Comparison of ENCODE assay signal across 29 cellular contexts in the genomic region with DNA sequence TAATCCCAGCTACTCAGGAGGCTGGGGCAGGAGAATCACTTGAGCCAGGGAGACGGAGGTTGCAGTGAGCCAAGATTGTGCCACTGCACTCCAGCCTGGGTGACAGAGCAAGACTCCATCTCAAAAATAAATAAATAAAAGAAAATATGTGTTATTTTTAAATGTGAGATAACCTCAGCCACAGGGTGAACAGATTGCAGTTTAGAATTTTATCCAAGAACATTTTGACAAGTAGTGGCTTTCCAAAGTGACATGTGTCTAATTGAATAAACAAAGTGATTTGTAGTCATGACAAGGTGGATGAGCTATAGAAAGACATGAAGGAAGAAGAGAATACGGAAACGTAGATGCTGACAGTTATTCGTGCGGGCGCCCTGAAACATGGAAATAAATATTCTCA.
"Had no signal": no experiment of that assay in that cellular context is flagged by ENCODE, and none has a peak within 500 bp of the region (broad histone marks: within the 10 kb centered on the region; RNA-seq: fewer than 3 reads in every experiment).

No MANE protein-coding gene starts in this region.

- H3K36me3 Mint-ChIP-seq: activated CD4-positive, alpha-beta memory T cell treated with anti-CD3 and anti-CD28 coated beads for 36 hours; activated CD8-positive, alpha-beta memory T cell treated with anti-CD3 and anti-CD28 coated beads, Interleukin-2, amount 10 ng/mL, durations not matched to agents 7 days and 5 days; activated naive CD4-positive, alpha-beta T cell treated with anti-CD3 and anti-CD28 coated beads, Interleukin-2, amount 50 U/mL, for 24 hours had no signal

- H3K36me3 ChIP-seq: brain microvascular endothelial cell, esophagus muscularis mucosa, gastrocnemius medialis had no signal

- H3K27ac ChIP-seq: brain microvascular endothelial cell, esophagus muscularis mucosa, foreskin keratinocyte, gastrocnemius medialis had no signal

- DNase-seq: activated CD4-positive, alpha-beta memory T cell treated with anti-CD3 and anti-CD28 coated beads for 36 hours; activated CD4-positive, alpha-beta T cell treated with anti-CD3 and anti-CD28 coated beads for 36 hours; activated CD4-positive, alpha-beta T cell treated with anti-CD3 and anti-CD28 coated beads, Interleukin-2, amount 10 ng/mL, durations not matched to agents 24 days and 14 days; activated CD4-positive, CD25-positive, alpha-beta regulatory T cell; activated CD4-positive, CD25-positive, alpha-beta regulatory T cell treated with anti-CD3 and anti-CD28 coated beads, Interleukin-2, amount 50 U/mL, for 72 hours; activated CD8-positive, alpha-beta memory T cell treated with anti-CD3 and anti-CD28 coated beads, Interleukin-2, amount 10 ng/mL, durations not matched to agents 7 days and 5 days; activated CD8-positive, alpha-beta memory T cell treated with anti-CD3 and anti-CD28 coated beads, Interleukin-2, amount 50 U/mL, for 4 hours; activated CD8-positive, alpha-beta T cell treated with anti-CD3 and anti-CD28 coated beads, Interleukin-2, amount 10 ng/mL, durations not matched to agents 7 days and 5 days; activated effector memory CD4-positive, alpha-beta T cell treated with anti-CD3 and anti-CD28 coated beads, Interleukin-2, amount 50 U/mL, for 16 hours; activated naive CD4-positive, alpha-beta T cell treated with anti-CD3 and anti-CD28 coated beads for 36 hours; activated T-cell treated with anti-CD3 and anti-CD28 coated beads, Interleukin-2, amount 50 U/mL, for 1 hour; activated T-cell treated with anti-CD3 and anti-CD28 coated beads, Interleukin-2, amount 50 U/mL, for 48 hours; amniotic stem cell; anterior cingulate cortex; brain microvascular endothelial cell; caudate nucleus; cortex of kidney; dermis blood vessel endothelial cell; effector CD4-positive, alpha-beta T cell; effector memory CD8-positive, alpha-beta T cell; erythroblast; foreskin keratinocyte; gastrocnemius medialis; glutamatergic neuron; T-helper 2 cell had no signal

- H3K27ac Mint-ChIP-seq: activated CD4-positive, alpha-beta memory T cell treated with anti-CD3 and anti-CD28 coated beads for 36 hours; activated CD4-positive, alpha-beta T cell treated with anti-CD3 and anti-CD28 coated beads for 36 hours; activated CD4-positive, alpha-beta T cell treated with anti-CD3 and anti-CD28 coated beads, Interleukin-2, amount 10 ng/mL, durations not matched to agents 24 days and 14 days; activated CD8-positive, alpha-beta memory T cell treated with anti-CD3 and anti-CD28 coated beads, Interleukin-2, amount 10 ng/mL, durations not matched to agents 7 days and 5 days; activated CD8-positive, alpha-beta T cell treated with anti-CD3 and anti-CD28 coated beads, Interleukin-2, amount 10 ng/mL, durations not matched to agents 7 days and 5 days; activated naive CD4-positive, alpha-beta T cell treated with anti-CD3 and anti-CD28 coated beads for 36 hours; activated naive CD4-positive, alpha-beta T cell treated with anti-CD3 and anti-CD28 coated beads, Interleukin-2, amount 50 U/mL, for 24 hours; activated T-helper 1 cell treated with anti-CD3 and anti-CD28 coated beads, Interleukin-12 subunit alpha, Interleukin-12 subunit beta, Interleukin-2, Interleukin-4 antibody, amounts not matched to agents 30 ng/mL and 10 ng/mL and 1 ng/mL, durations not matched to agents 14 hours and 24 hours and 36 hours; activated T-helper 2 cell treated with anti-CD3 and anti-CD28 coated beads, Interferon-gamma antibody, Interleukin-2, Interleukin-4, amounts not matched to agents 10 μg/mL and 5 μg/mL and 100 μg/mL, durations not matched to agents 14 hours and 24 hours and 36 hours; effector memory CD8-positive, alpha-beta T cell had no signal

- H3K9me3 ChIP-seq: gastrocnemius medialis had no signal

- H3K4me3 ChIP-seq: esophagus muscularis mucosa, gastrocnemius medialis had no signal

- H3K27me3 ChIP-seq: brain microvascular endothelial cell, esophagus muscularis mucosa, foreskin keratinocyte, gastrocnemius medialis had no signal

- H3K4me1 ChIP-seq: gastrocnemius medialis had no signal

- H3K9me3 Mint-ChIP-seq: activated CD4-positive, alpha-beta memory T cell treated with anti-CD3 and anti-CD28 coated beads for 36 hours; activated CD4-positive, alpha-beta T cell treated with anti-CD3 and anti-CD28 coated beads, Interleukin-2, amount 10 ng/mL, durations not matched to agents 24 days and 14 days; activated naive CD4-positive, alpha-beta T cell treated with anti-CD3 and anti-CD28 coated beads, Interleukin-2, amount 50 U/mL, for 24 hours; activated T-helper 1 cell treated with anti-CD3 and anti-CD28 coated beads, Interleukin-12 subunit alpha, Interleukin-12 subunit beta, Interleukin-2, Interleukin-4 antibody, amounts not matched to agents 30 ng/mL and 10 ng/mL and 1 ng/mL, durations not matched to agents 14 hours and 24 hours and 36 hours; activated T-helper 2 cell treated with anti-CD3 and anti-CD28 coated beads, Interferon-gamma antibody, Interleukin-2, Interleukin-4, amounts not matched to agents 10 μg/mL and 5 μg/mL and 100 μg/mL, durations not matched to agents 14 hours and 24 hours and 36 hours; effector memory CD8-positive, alpha-beta T cell had no signal

- ATAC-seq: activated CD4-positive, alpha-beta T cell treated with anti-CD3 and anti-CD28 coated beads for 36 hours; activated CD8-positive, alpha-beta memory T cell treated with anti-CD3 and anti-CD28 coated beads, Interleukin-2, amount 10 ng/mL, durations not matched to agents 7 days and 5 days; activated CD8-positive, alpha-beta T cell treated with anti-CD3 and anti-CD28 coated beads, Interleukin-2, amount 10 ng/mL, durations not matched to agents 7 days and 5 days; effector memory CD8-positive, alpha-beta T cell; foreskin keratinocyte; gastrocnemius medialis had no signal
